In the genomic region with DNA sequence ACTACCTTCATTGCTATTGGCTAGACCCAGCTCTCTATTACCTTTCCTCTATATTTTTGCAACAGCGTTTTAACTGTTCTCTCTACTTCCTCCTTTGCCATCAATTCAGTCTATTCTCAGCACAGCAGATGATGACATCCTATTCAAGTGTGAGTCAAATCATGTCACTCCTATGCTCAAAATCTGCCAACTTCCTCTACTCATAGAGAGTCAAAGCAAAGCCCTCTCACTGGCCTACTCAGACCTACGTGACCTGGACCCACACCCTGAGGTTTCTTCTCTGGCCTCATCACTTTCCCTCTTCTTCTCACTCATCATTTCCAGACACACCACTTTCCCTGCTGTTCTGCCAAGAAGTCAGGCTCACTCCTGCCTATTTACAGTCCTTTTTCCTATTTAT, we compare ENCODE assay signal across 8 cellular contexts.
DNase-seq lines count a peak whose midpoint lies in the region; ATAC-seq lines count a peak whose summit lies in the region.
"Had no signal": no experiment of that assay in that cellular context is flagged by ENCODE, and none has a peak within 500 bp of the region (broad histone marks: within the 10 kb centered on the region; RNA-seq: fewer than 3 reads in every experiment).

No MANE protein-coding gene starts in this region.

- DNase-seq in RKO (ENCODE audit: low spot score) (peak; percentile 63), lung microvascular endothelial cell (ENCODE audit: low read depth in 2 of 2) (peak; percentile 18 to 61), SHP77 (lab: John Stamatoyannopoulos, UW) (no peak), NCI-H1105 (lab: John Stamatoyannopoulos, UW) (no peak), HuH-7 (ENCODE audit: low spot score) (no peak)
- DNase-seq: nephron progenitor cell had no signal

- ATAC-seq in GM18499 (IDR thresholded peaks at IDR 0.05; ENCODE audit: insufficient read depth, unreplicated experiment) (peak; percentile 93), HG02623 (IDR thresholded peaks at IDR 0.05; ENCODE audit: unreplicated experiment) (peak; percentile 55)

Comparison
In these comparisons a context has a peak if more than half of its experiments do, and no peak if none do; other contexts are left out.
1. DNase-seq: peak in RKO (single experiment) and lung microvascular endothelial cell (2 of 2); none in SHP77 (0 of 2), NCI-H1105 (single experiment) and HuH-7 (single experiment).